22 cellular contexts compared by ENCODE assay signal in genomic region chr2:129912871-129913694, GRCh38.
A peak's percentile ranks its signal among the peaks of the same experiment; 100 is the strongest.
DNase-seq lines count a peak whose midpoint lies in the region; ATAC-seq lines count a peak whose summit lies in the region.
"Had no signal": no experiment of that assay in that cellular context is flagged by ENCODE, and none has a peak within 500 bp of the region (broad histone marks: within the 10 kb centered on the region; RNA-seq: fewer than 3 reads in every experiment).

No MANE protein-coding gene starts in this region.

- H2BK15ac ChIP-seq in neuronal stem cell (ENCODE audit: low read length), result no peak overlapping the region

- intact Hi-C loops in cardiac septum (cut with DNase I), result no loop called here
- intact Hi-C loops in left ventricle myocardium superior (cut with micrococcal nuclease), result no loop called here
- intact Hi-C loops in aorta (cut with DNase I), result no loop called here

- no peaks in the 10 kb centered on the region for H3K79me2 ChIP-seq in trophoblast cell (ENCODE audit: control insufficient read depth, insufficient read depth, low read length, poor library complexity)

- H3K4me2 ChIP-seq in neuronal stem cell (ENCODE audit: insufficient read depth, low read length, poor library complexity, severe bottlenecking) (no peak overlapping the region), trophoblast cell (ENCODE audit: low read length) (no peak overlapping the region)

- H4K91ac ChIP-seq in neuronal stem cell (ENCODE audit: low read depth, low read length, poor library complexity) (no peak overlapping the region), trophoblast cell (ENCODE audit: low read depth, low read length) (no peak overlapping the region)

- H2BK5ac ChIP-seq in neuronal stem cell (ENCODE audit: low read length) (no peak overlapping the region), trophoblast cell (ENCODE audit: low read depth, low read length, poor library complexity) (no peak overlapping the region)

- WGBS in neuronal stem cell (ENCODE audit: extremely low coverage in 2 of 2, insufficient read length in 2 of 2, insufficient replicate concordance in 1 of 2), 2 donors, result no CpG with 5 or more reads among the region's 17 CpGs
- WGBS in aorta, 2 donors, result 88 to 90% methylated on average over 17 of the region's 17 CpGs
- no CpG with 5 or more reads among the region's 17 CpGs for WGBS in trophoblast cell (ENCODE audit: extremely low coverage, insufficient coverage, insufficient read length)

- no peak overlapping the region for H4K8ac ChIP-seq in neuronal stem cell (ENCODE audit: low read depth, low read length)
- H4K8ac ChIP-seq in trophoblast cell (ENCODE audit: low read depth, low read length), result no peak overlapping the region

- H3K27ac ChIP-seq in neuronal stem cell (replicated peaks; ENCODE audit: low read length) (no peak overlapping the region), aorta (ENCODE audit: low read depth in 1 of 2, low read length in 2 of 2) (no peak overlapping the region), trophoblast cell (ENCODE audit: low read depth, low read length) (no peak overlapping the region)
- H3K27ac ChIP-seq: Peyer's patch, SJCRH30 had no signal

- H2AFZ ChIP-seq in neuronal stem cell (ENCODE audit: low read length) (no peak overlapping the region), trophoblast cell (ENCODE audit: insufficient read depth, low read length, poor library complexity) (no peak overlapping the region)

- H3K9ac ChIP-seq in neuronal stem cell (ENCODE audit: low read depth, low read length, poor library complexity) (peak overlapping the region; percentile 45), trophoblast cell (ENCODE audit: low read length) (no peak overlapping the region)

- no peaks in the 10 kb centered on the region for H3K79me1 ChIP-seq in neuronal stem cell (ENCODE audit: low read depth, low read length)
- H3K79me1 ChIP-seq in trophoblast cell (ENCODE audit: low read length), result no peaks in the 10 kb centered on the region

- H3K18ac ChIP-seq in neuronal stem cell (ENCODE audit: low read length), result peak overlapping the region; percentile 42
- H3K18ac ChIP-seq in trophoblast cell (ENCODE audit: low read length), result no peak overlapping the region

- H3K14ac ChIP-seq in neuronal stem cell (ENCODE audit: low read length) (no peak overlapping the region), trophoblast cell (ENCODE audit: low read length) (no peak overlapping the region)

- no peaks in the 10 kb centered on the region for H3K27me3 ChIP-seq in neuronal stem cell (ENCODE audit: control insufficient read depth in 3 of 3, insufficient read depth in 3 of 3, low read depth in 1 of 3, low read length in 3 of 3)
- H3K27me3 ChIP-seq in aorta (ENCODE audit: control insufficient read depth in 1 of 2, insufficient read depth in 2 of 2, low read length in 1 of 2), result no peaks in the 10 kb centered on the region
- no peaks in the 10 kb centered on the region for H3K27me3 ChIP-seq in trophoblast cell (ENCODE audit: insufficient read depth, low read length)
- H3K27me3 ChIP-seq: Peyer's patch, SJCRH30 had no signal

- peak; percentile 66 for DNase-seq in cardiac septum (ENCODE audit: low spot score)
- no peak for DNase-seq in left ventricle myocardium superior
- peak; percentile 31 for DNase-seq in ecto neural progenitor cell (ENCODE audit: low spot score)
- no peak for DNase-seq in neuronal stem cell (ENCODE audit: low spot score)
- no peak for DNase-seq in aorta
- no peak for DNase-seq in trophoblast cell
- no peak for DNase-seq in activated CD4-positive, CD25-positive, alpha-beta regulatory T cell (lab: John Stamatoyannopoulos, UW)
- DNase-seq: EL; GF-D8; HFFc6; MM.1S; NCI-H1048; NCI-H1417 treated with DMSO at 0.1 percent for 48 hours; NCI-H187; NCI-H2107; NCI-H2227 treated with DMSO at 0.1 percent for 48 hours; NCI-H510A treated with DMSO at 0.1 percent for 48 hours; NCI-H748 treated with DMSO at 0.1 percent for 48 hours; NK-92 treated with Interleukin-12 subunit alpha and Interleukin-12 subunit beta, amount 100 ng/mL, for 24 hours; SJCRH30 had no signal

- no peak overlapping the region for H2AK5ac ChIP-seq in neuronal stem cell (ENCODE audit: low read depth, low read length)
- H2AK5ac ChIP-seq in trophoblast cell (ENCODE audit: low read length), result no peak overlapping the region

- H3K36me3 ChIP-seq in neuronal stem cell (replicated peaks in 1 of 2; ENCODE audit: control insufficient read depth in 2 of 2, insufficient read depth in 2 of 2, low read length in 2 of 2) (no peaks in the 10 kb centered on the region), aorta (ENCODE audit: control insufficient read depth in 1 of 2, insufficient read depth in 2 of 2, low read length in 1 of 2) (no peaks in the 10 kb centered on the region), trophoblast cell (ENCODE audit: control insufficient read depth in 1 of 2, insufficient read depth in 2 of 2, low read length in 2 of 2) (no peaks in the 10 kb centered on the region)
- H3K36me3 ChIP-seq: Peyer's patch, SJCRH30 had no signal

- H2BK12ac ChIP-seq in neuronal stem cell (ENCODE audit: low read length) (no peak overlapping the region), trophoblast cell (ENCODE audit: low read length) (no peak overlapping the region)

- H3K9me3 ChIP-seq in neuronal stem cell (replicated peaks in 1 of 2; ENCODE audit: control insufficient read depth in 2 of 2, insufficient read depth in 1 of 2, low read depth in 1 of 2, low read length in 2 of 2) (peaks cover 0 to 2% of the 10 kb centered on the region in 2 donors), aorta (ENCODE audit: control insufficient read depth, low read length) (peaks cover 2% of the 10 kb centered on the region), trophoblast cell (ENCODE audit: insufficient read depth, low read depth, low read length) (peaks cover 7% of the 10 kb centered on the region)
- H3K9me3 ChIP-seq: Peyer's patch, SJCRH30 had no signal

- ATAC-seq in left ventricle myocardium superior, result no peak
- peak; percentile 17 for ATAC-seq in aorta (ENCODE audit: low FRiP score)

- no peak overlapping the region for H3K23ac ChIP-seq in neuronal stem cell (ENCODE audit: low read depth, low read length, poor library complexity)
- H3K23ac ChIP-seq in trophoblast cell (ENCODE audit: low read length), result no peak overlapping the region

- no peak overlapping the region for H2BK120ac ChIP-seq in neuronal stem cell (ENCODE audit: low read depth, low read length)
- no peak overlapping the region for H2BK120ac ChIP-seq in trophoblast cell (ENCODE audit: insufficient read depth, low read length, poor library complexity)

- H4K12ac ChIP-seq in trophoblast cell (ENCODE audit: low read depth, low read length), result no peak overlapping the region

- no peak overlapping the region for H3K4me3 ChIP-seq in neuronal stem cell (ENCODE audit: low read length in 2 of 2)
- no peak overlapping the region for H3K4me3 ChIP-seq in aorta (ENCODE audit: low read length in 2 of 2)
- no peak overlapping the region for H3K4me3 ChIP-seq in trophoblast cell (ENCODE audit: low read depth, low read length)
- H3K4me3 ChIP-seq: K562, Peyer's patch, SJCRH30 had no signal

- H3K4me1 ChIP-seq in neuronal stem cell (ENCODE audit: control insufficient read depth in 2 of 2, insufficient read depth in 1 of 2, low read depth in 1 of 2, low read length in 2 of 2) (no peaks in the 10 kb centered on the region), aorta (ENCODE audit: control insufficient read depth in 1 of 2, insufficient read depth in 2 of 2, low read length in 2 of 2) (no peaks in the 10 kb centered on the region), trophoblast cell (ENCODE audit: control insufficient read depth in 1 of 2, insufficient read depth in 2 of 2, low read length in 2 of 2) (peaks cover 0 to 5% of the 10 kb centered on the region in 2 experiments)
- H3K4me1 ChIP-seq: Peyer's patch, SJCRH30 had no signal

- H3K4ac ChIP-seq in neuronal stem cell (ENCODE audit: low read length), result no peak overlapping the region
- no peak overlapping the region for H3K4ac ChIP-seq in trophoblast cell (ENCODE audit: low read depth, low read length)

Comparison
In these comparisons a context has a peak if more than half of its experiments do, and no peak if none do; other contexts are left out.
1. DNase-seq: peak in cardiac septum (single experiment) and ecto neural progenitor cell (single experiment); none in left ventricle myocardium superior (single experiment), neuronal stem cell (single experiment), aorta (0 of 2), trophoblast cell (0 of 2) and activated CD4-positive, CD25-positive, alpha-beta regulatory T cell (0 of 4).